21 cellular contexts compared by ENCODE assay signal in the genomic region with DNA sequence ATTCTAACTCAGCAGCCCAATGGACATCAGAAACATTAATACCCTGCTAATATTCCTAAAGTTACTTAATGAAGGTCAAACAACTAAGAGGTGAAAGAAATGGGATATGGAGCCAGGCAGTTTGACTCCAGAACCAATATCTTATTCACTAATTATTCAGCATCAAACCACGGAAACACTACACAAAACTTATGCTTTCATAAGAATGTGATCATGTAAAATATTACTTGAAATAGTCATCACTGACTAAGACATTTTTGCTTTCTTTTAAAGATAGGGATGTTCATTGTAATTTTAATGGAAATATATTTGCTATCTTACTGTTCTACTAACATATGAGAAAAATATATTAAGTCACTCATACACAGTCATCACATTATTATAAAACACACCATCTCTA.
"Had no signal": no experiment of that assay in that cellular context is flagged by ENCODE, and none has a peak within 500 bp of the region (broad histone marks: within the 10 kb centered on the region; RNA-seq: fewer than 3 reads in every experiment).

No MANE protein-coding gene starts in this region.

- FAIRE-seq: islet of Langerhans had no signal

- H3K4me3 ChIP-seq: dorsolateral prefrontal cortex, gastrocnemius medialis, heart right ventricle, prostate gland, right lobe of liver, stomach, thoracic aorta, transverse colon had no signal

- DNase-seq: cortex of kidney; dorsolateral prefrontal cortex; effector CD8-positive, alpha-beta T cell; gastrocnemius medialis; heart right ventricle; hypothalamus; kidney glomerular epithelial cell; mesendoderm; naive B cell; occipital lobe; right lobe of liver; stimulated activated CD4-positive, alpha-beta T cell treated with anti-CD3 and anti-CD28 coated beads, Interleukin-12 subunit alpha, Interleukin-12 subunit beta, amount 100 ng/mL, for 4 hours; stimulated activated naive CD4-positive, alpha-beta T cell; stomach; substantia nigra; transverse colon had no signal

- H3K4me1 Mint-ChIP-seq: naive B cell, nephron had no signal

- H3K27ac Mint-ChIP-seq: naive B cell, nephron had no signal

- H3K9me3 ChIP-seq: prostate gland, right lobe of liver had no signal

- H3K36me3 ChIP-seq: gastrocnemius medialis, heart right ventricle, prostate gland, right lobe of liver, stomach, thoracic aorta, transverse colon had no signal

- H3K36me3 Mint-ChIP-seq: naive B cell had no signal

- ATAC-seq: gastrocnemius medialis, heart right ventricle, right lobe of liver had no signal

- H3K4me3 Mint-ChIP-seq: naive B cell, nephron had no signal

- H3K27ac ChIP-seq: dorsolateral prefrontal cortex, gastrocnemius medialis, heart right ventricle, parathyroid adenoma, prostate gland, right lobe of liver, stomach, thoracic aorta, transverse colon had no signal

- H3K4me1 ChIP-seq: gastrocnemius medialis, heart right ventricle, parathyroid adenoma, prostate gland, right lobe of liver, stomach, transverse colon had no signal

- H3K9ac ChIP-seq: parathyroid adenoma had no signal

- H2AFZ ChIP-seq: parathyroid adenoma had no signal

- H3K79me2 ChIP-seq: parathyroid adenoma had no signal

- H3K27me3 ChIP-seq: dorsolateral prefrontal cortex, gastrocnemius medialis, heart right ventricle, right lobe of liver, stomach, transverse colon had no signal

- H3K27me3 Mint-ChIP-seq: naive B cell had no signal
